17 cellular contexts compared by ENCODE assay signal in genomic region chrX:40261955-40262596, GRCh38.
DNase-seq lines count a peak whose midpoint lies in the region; ATAC-seq and TF ChIP-seq lines count a peak whose summit lies in the region.
"Had no signal": no experiment of that assay in that cellular context is flagged by ENCODE, and none has a peak within 500 bp of the region (broad histone marks: within the 10 kb centered on the region; RNA-seq: fewer than 3 reads in every experiment).

No MANE protein-coding gene starts in this region.

- intact Hi-C loops in upper lobe of right lung (cut with DNase I) = no loop called here

- H3K36me3 Mint-ChIP-seq in glutamatergic neuron (ENCODE audit: unreplicated experiment) = no peaks in the 10 kb centered on the region

- ATAC-seq in upper lobe of right lung = peak; percentile 71
- ATAC-seq in GM18867 (IDR thresholded peaks at IDR 0.05; ENCODE audit: unreplicated experiment) = no peak
- ATAC-seq in HG03342 (IDR thresholded peaks at IDR 0.05; ENCODE audit: unreplicated experiment) = no peak
- ATAC-seq: activated CD4-positive, alpha-beta T cell treated with anti-CD3 and anti-CD28 coated beads for 36 hours; activated naive CD8-positive, alpha-beta T cell treated with anti-CD3 and anti-CD28 coated beads, Interleukin-2, amount 50 U/mL, for 24 hours had no signal

- peaks cover 4% of the 10 kb centered on the region for H3K4me1 Mint-ChIP-seq in glutamatergic neuron (ENCODE audit: low read depth, unreplicated experiment)

- no peak overlapping the region for H3K4me3 Mint-ChIP-seq in glutamatergic neuron (ENCODE audit: unreplicated experiment)
- H3K4me3 Mint-ChIP-seq: activated CD4-positive, alpha-beta T cell treated with anti-CD3 and anti-CD28 coated beads for 36 hours; activated naive CD8-positive, alpha-beta T cell treated with anti-CD3 and anti-CD28 coated beads, Interleukin-2, amount 50 U/mL, for 24 hours; T-helper 1 cell treated with Interleukin-12 subunit alpha and Interleukin-12 subunit beta and Interleukin-4 antibody, amounts not matched to agents 30 μg/mL and 1 μg/mL, for 36 hours had no signal

- peak overlapping the region; percentile 70 for H3K27ac Mint-ChIP-seq in glutamatergic neuron (ENCODE audit: unreplicated experiment)
- H3K27ac Mint-ChIP-seq: activated CD4-positive, alpha-beta T cell treated with anti-CD3 and anti-CD28 coated beads for 36 hours; activated naive CD8-positive, alpha-beta T cell treated with anti-CD3 and anti-CD28 coated beads, Interleukin-2, amount 50 U/mL, for 24 hours; T-helper 1 cell treated with Interleukin-12 subunit alpha and Interleukin-12 subunit beta and Interleukin-4 antibody, amounts not matched to agents 30 μg/mL and 1 μg/mL, for 36 hours had no signal

- H3K4me3 ChIP-seq in mesodermal cell (ENCODE audit: extremely low read depth, insufficient read depth, low read length, poor library complexity, severe bottlenecking) (no peak overlapping the region), upper lobe of right lung (no peak overlapping the region)
- H3K4me3 ChIP-seq: thyroid gland had no signal

- peak overlapping the region; percentile 84 for H3K27ac ChIP-seq in mesodermal cell (ENCODE audit: low read depth, low read length, severe bottlenecking)
- peak overlapping the region; percentile 60 for H3K27ac ChIP-seq in upper lobe of right lung
- H3K27ac ChIP-seq: thyroid gland had no signal

- peaks cover 1% of the 10 kb centered on the region for H3K27me3 Mint-ChIP-seq in glutamatergic neuron (ENCODE audit: unreplicated experiment)
- H3K27me3 Mint-ChIP-seq: activated CD4-positive, alpha-beta T cell treated with anti-CD3 and anti-CD28 coated beads for 36 hours; activated naive CD8-positive, alpha-beta T cell treated with anti-CD3 and anti-CD28 coated beads, Interleukin-2, amount 50 U/mL, for 24 hours had no signal

- DNase-seq in amniotic epithelial cell (ENCODE audit: low read depth) (peak; percentile 68), glutamatergic neuron (no peak), upper lobe of right lung (peak; percentile 75), SHP77 (lab: John Stamatoyannopoulos, UW) (no peak)
- no peak for DNase-seq in activated T-cell treated with anti-CD3 and anti-CD28 coated beads, Interleukin-2, amount 50 U/mL, for 48 hours
- DNase-seq: activated CD4-positive, alpha-beta T cell treated with anti-CD3 and anti-CD28 coated beads for 36 hours; activated naive CD8-positive, alpha-beta T cell treated with anti-CD3 and anti-CD28 coated beads, Interleukin-2, amount 50 U/mL, for 24 hours; cortex of kidney; NCI-H2081; NCI-H748 treated with DMSO at 0.1 percent for 48 hours; posterior cingulate gyrus; RPMI8226; thyroid gland had no signal

- H3K27me3 ChIP-seq in upper lobe of right lung = no peaks in the 10 kb centered on the region
- H3K27me3 ChIP-seq: thyroid gland had no signal

- H3K9me3 Mint-ChIP-seq in glutamatergic neuron (ENCODE audit: unreplicated experiment) = peaks cover 5% of the 10 kb centered on the region
- H3K9me3 Mint-ChIP-seq: activated naive CD8-positive, alpha-beta T cell treated with anti-CD3 and anti-CD28 coated beads, Interleukin-2, amount 50 U/mL, for 24 hours; T-helper 1 cell treated with Interleukin-12 subunit alpha and Interleukin-12 subunit beta and Interleukin-4 antibody, amounts not matched to agents 30 μg/mL and 1 μg/mL, for 36 hours had no signal

- WGBS in mesodermal cell (ENCODE audit: insufficient coverage in 2 of 2), 2 experiments = 89 to 100% methylated on average over 5 to 9 of the region's 13 CpGs

- H3K4me1 ChIP-seq in mesodermal cell (ENCODE audit: control insufficient read depth, insufficient read depth, low read length, poor library complexity, severe bottlenecking) (peaks cover 17% of the 10 kb centered on the region), upper lobe of right lung (no peaks in the 10 kb centered on the region)

- H3K9me3 ChIP-seq in mesodermal cell (ENCODE audit: control insufficient read depth, low read length) = no peaks in the 10 kb centered on the region
- no peaks in the 10 kb centered on the region for H3K9me3 ChIP-seq in upper lobe of right lung
- H3K9me3 ChIP-seq: thyroid gland had no signal

- TF ChIP-seq CTCF in glutamatergic neuron (IDR thresholded peaks at IDR 0.05; ENCODE audit: partially characterized antibody, unreplicated experiment) (no peak), upper lobe of right lung (IDR thresholded peaks at IDR 0.05) (no peak)

- no peaks in the 10 kb centered on the region for H3K36me3 ChIP-seq in mesodermal cell (ENCODE audit: control insufficient read depth, insufficient read depth, low read length)
- H3K36me3 ChIP-seq in upper lobe of right lung = no peaks in the 10 kb centered on the region
- H3K36me3 ChIP-seq: thyroid gland had no signal

Comparison
In these comparisons a context has a peak if more than half of its experiments do, and no peak if none do; other contexts are left out.
1. DNase-seq: peak in amniotic epithelial cell (single experiment) and upper lobe of right lung (single experiment); none in glutamatergic neuron (single experiment), SHP77 (0 of 2) and activated T-cell treated with anti-CD3 and anti-CD28 coated beads, Interleukin-2, amount 50 U/mL, for 48 hours (0 of 2).